ENCODE assay signal across 20 cellular contexts in genomic region chr2:213087040-213087439, GRCh38.
A peak's percentile ranks its signal among the peaks of the same experiment; 100 is the strongest.
DNase-seq lines count a peak whose midpoint lies in the region; ATAC-seq and TF ChIP-seq lines count a peak whose summit lies in the region.
"Had no signal": no experiment of that assay in that cellular context is flagged by ENCODE, and none has a peak within 500 bp of the region (broad histone marks: within the 10 kb centered on the region; RNA-seq: fewer than 3 reads in every experiment).

No MANE protein-coding gene starts in this region.

- DNase-seq in natural killer cell treated with Interleukin-12 subunit alpha and Interleukin-12 subunit beta and Interleukin-15 and Interleukin-18, amount 100 ng/mL, for 72 hours (ENCODE audit: low spot score): no peak
- DNase-seq in natural killer cell (no peak), WTC11 (ENCODE audit: low spot score) (no peak), medulla oblongata (ENCODE audit: extremely low spot score) (no peak), HPDE6-E6E7 (ENCODE audit: extremely low spot score) (no peak)
- DNase-seq in stimulated activated naive B cell treated with anti-CD40 and anti-IgM and Interleukin-4, amounts not matched to agents 10 μg/mL and 1 μg/mL and 100 μg/mL, for 72 hours: no peak
- DNase-seq: activated CD4-positive, alpha-beta memory T cell treated with anti-CD3 and anti-CD28 coated beads, Interleukin-2, amount 10 ng/mL, durations not matched to agents 7 days and 5 days; body of pancreas; GDM1; head of caudate nucleus; lower lobe of right lung; NCI-H1417 treated with DMSO at 0.1 percent for 48 hours; NCI-H69; right lobe of liver; stimulated activated naive CD4-positive, alpha-beta T cell; tibial artery had no signal

- peaks cover 8% of the 10 kb centered on the region for H3K36me3 Mint-ChIP-seq in natural killer cell treated with Interleukin-12 subunit alpha and Interleukin-12 subunit beta and Interleukin-15 and Interleukin-18, amount 100 ng/mL, for 72 hours
- no peaks in the 10 kb centered on the region for H3K36me3 Mint-ChIP-seq in natural killer cell
- H3K36me3 Mint-ChIP-seq in stimulated activated naive B cell treated with anti-CD40 and anti-IgM and Interleukin-4, amounts not matched to agents 10 μg/mL and 1 μg/mL and 100 μg/mL, for 72 hours: peaks cover 6 to 12% of the 10 kb centered on the region in 2 donors
- no peaks in the 10 kb centered on the region for H3K36me3 Mint-ChIP-seq in WTC11

- CTCF ChIA-PET in WTC11 (lab: Charles Lee): no interaction called here

- peak overlapping the region in 1 of 2 donors; percentile 67 for H3K27ac Mint-ChIP-seq in natural killer cell treated with Interleukin-12 subunit alpha and Interleukin-12 subunit beta and Interleukin-15 and Interleukin-18, amount 100 ng/mL, for 72 hours
- H3K27ac Mint-ChIP-seq in natural killer cell (no peak overlapping the region), WTC11 (no peak overlapping the region)
- H3K27ac Mint-ChIP-seq in stimulated activated naive B cell treated with anti-CD40 and anti-IgM and Interleukin-4, amounts not matched to agents 10 μg/mL and 1 μg/mL and 100 μg/mL, for 72 hours: no peak overlapping the region
- H3K27ac Mint-ChIP-seq: activated CD4-positive, alpha-beta memory T cell treated with anti-CD3 and anti-CD28 coated beads, Interleukin-2, amount 10 ng/mL, durations not matched to agents 7 days and 5 days; T-helper 1 cell treated with Interleukin-12 subunit alpha and Interleukin-12 subunit beta and Interleukin-4 antibody, amounts not matched to agents 30 μg/mL and 1 μg/mL, for 36 hours had no signal

- TF ChIP-seq CTCF in natural killer cell (IDR thresholded peaks at IDR 0.05) (no peak), WTC11 (IDR thresholded peaks at IDR 0.05) (no peak)

- H3K4me3 Mint-ChIP-seq in natural killer cell treated with Interleukin-12 subunit alpha and Interleukin-12 subunit beta and Interleukin-15 and Interleukin-18, amount 100 ng/mL, for 72 hours: no peak overlapping the region
- H3K4me3 Mint-ChIP-seq in natural killer cell: no peak overlapping the region
- no peak overlapping the region for H3K4me3 Mint-ChIP-seq in stimulated activated naive B cell treated with anti-CD40 and anti-IgM and Interleukin-4, amounts not matched to agents 10 μg/mL and 1 μg/mL and 100 μg/mL, for 72 hours
- no peak overlapping the region for H3K4me3 Mint-ChIP-seq in WTC11
- H3K4me3 Mint-ChIP-seq: activated CD4-positive, alpha-beta memory T cell treated with anti-CD3 and anti-CD28 coated beads, Interleukin-2, amount 10 ng/mL, durations not matched to agents 7 days and 5 days; activated naive CD8-positive, alpha-beta T cell; T-helper 1 cell treated with Interleukin-12 subunit alpha and Interleukin-12 subunit beta and Interleukin-4 antibody, amounts not matched to agents 30 μg/mL and 1 μg/mL, for 36 hours had no signal

- H3K4me1 Mint-ChIP-seq in natural killer cell treated with Interleukin-12 subunit alpha and Interleukin-12 subunit beta and Interleukin-15 and Interleukin-18, amount 100 ng/mL, for 72 hours (ENCODE audit: low read depth in 2 of 2): peaks cover 52 to 61% of the 10 kb centered on the region in 2 donors
- peaks cover 65 to 68% of the 10 kb centered on the region in 2 donors for H3K4me1 Mint-ChIP-seq in natural killer cell
- H3K4me1 Mint-ChIP-seq in stimulated activated naive B cell treated with anti-CD40 and anti-IgM and Interleukin-4, amounts not matched to agents 10 μg/mL and 1 μg/mL and 100 μg/mL, for 72 hours: peaks cover 8 to 27% of the 10 kb centered on the region in 2 donors
- H3K4me1 Mint-ChIP-seq in WTC11: peaks cover 19% of the 10 kb centered on the region
- H3K4me1 Mint-ChIP-seq: activated CD4-positive, alpha-beta memory T cell treated with anti-CD3 and anti-CD28 coated beads, Interleukin-2, amount 10 ng/mL, durations not matched to agents 7 days and 5 days had no signal

- POLR2A ChIA-PET in WTC11 (lab: Charles Lee): no interaction called here

- H3K27me3 Mint-ChIP-seq in natural killer cell treated with Interleukin-12 subunit alpha and Interleukin-12 subunit beta and Interleukin-15 and Interleukin-18, amount 100 ng/mL, for 72 hours: no peaks in the 10 kb centered on the region
- no peaks in the 10 kb centered on the region for H3K27me3 Mint-ChIP-seq in natural killer cell (ENCODE audit: low read depth in 2 of 2)
- H3K27me3 Mint-ChIP-seq in stimulated activated naive B cell treated with anti-CD40 and anti-IgM and Interleukin-4, amounts not matched to agents 10 μg/mL and 1 μg/mL and 100 μg/mL, for 72 hours: no peaks in the 10 kb centered on the region
- no peaks in the 10 kb centered on the region for H3K27me3 Mint-ChIP-seq in WTC11 (ENCODE audit: low read depth)
- H3K27me3 Mint-ChIP-seq: activated naive CD8-positive, alpha-beta T cell had no signal

- ATAC-seq in natural killer cell treated with Interleukin-12 subunit alpha and Interleukin-12 subunit beta and Interleukin-15 and Interleukin-18, amount 100 ng/mL, for 72 hours: peak; percentile 61 to 77
- no peak for ATAC-seq in natural killer cell
- ATAC-seq in HG02588 (IDR thresholded peaks at IDR 0.05; ENCODE audit: unreplicated experiment): peak; percentile 50
- ATAC-seq in HG03354 (IDR thresholded peaks at IDR 0.05; ENCODE audit: poor library complexity, severe bottlenecking, unreplicated experiment): peak; percentile 84
- ATAC-seq in stimulated activated naive B cell treated with anti-CD40 and anti-IgM and Interleukin-4, amounts not matched to agents 10 μg/mL and 1 μg/mL and 100 μg/mL, for 72 hours (replicated peaks): peak; percentile 80 to 81
- ATAC-seq in WTC11: no peak
- ATAC-seq: right lobe of liver had no signal

- intact Hi-C loops in natural killer cell (cut with micrococcal nuclease): no loop called here

- peaks cover 6% of the 10 kb centered on the region for H3K9me3 Mint-ChIP-seq in natural killer cell treated with Interleukin-12 subunit alpha and Interleukin-12 subunit beta and Interleukin-15 and Interleukin-18, amount 100 ng/mL, for 72 hours
- no peaks in the 10 kb centered on the region for H3K9me3 Mint-ChIP-seq in natural killer cell
- peaks cover 0 to 2% of the 10 kb centered on the region in 2 donors for H3K9me3 Mint-ChIP-seq in stimulated activated naive B cell treated with anti-CD40 and anti-IgM and Interleukin-4, amounts not matched to agents 10 μg/mL and 1 μg/mL and 100 μg/mL, for 72 hours
- no peaks in the 10 kb centered on the region for H3K9me3 Mint-ChIP-seq in WTC11
- H3K9me3 Mint-ChIP-seq: activated CD4-positive, alpha-beta memory T cell treated with anti-CD3 and anti-CD28 coated beads, Interleukin-2, amount 10 ng/mL, durations not matched to agents 7 days and 5 days; T-helper 1 cell treated with Interleukin-12 subunit alpha and Interleukin-12 subunit beta and Interleukin-4 antibody, amounts not matched to agents 30 μg/mL and 1 μg/mL, for 36 hours had no signal

TF ChIP-seq in WTC11, 78 proteins besides CTCF, POLR2A, EP300 and RAD21 (continues in another document):
- no peak for TF ChIP-seq CBFB (CRISPR knock-in tag; IDR thresholded peaks at IDR 0.05; ENCODE audit: low read depth)
- TF ChIP-seq STAT6 (CRISPR knock-in tag; conservative IDR thresholded peaks at IDR 0.05; ENCODE audit: low read depth): no peak
- TF ChIP-seq AFF4 (CRISPR knock-in tag; IDR thresholded peaks at IDR 0.05; ENCODE audit: borderline replicate concordance): no peak
- TF ChIP-seq GABPB1 (CRISPR knock-in tag; IDR thresholded peaks at IDR 0.05): no peak
- no peak for TF ChIP-seq NFATC4 (CRISPR knock-in tag; IDR thresholded peaks at IDR 0.05)
- no peak for TF ChIP-seq ZNF232 (CRISPR knock-in tag; IDR thresholded peaks at IDR 0.05)
- TF ChIP-seq NFYB (CRISPR knock-in tag; conservative IDR thresholded peaks at IDR 0.05; ENCODE audit: low read depth): no peak

Comparison
In these comparisons a context has a peak if more than half of its experiments do, and no peak if none do; other contexts are left out.
1. ATAC-seq: peak in natural killer cell treated with Interleukin-12 subunit alpha and Interleukin-12 subunit beta and Interleukin-15 and Interleukin-18, amount 100 ng/mL, for 72 hours (2 of 2), HG02588 (single experiment), HG03354 (single experiment) and stimulated activated naive B cell treated with anti-CD40 and anti-IgM and Interleukin-4, amounts not matched to agents 10 μg/mL and 1 μg/mL and 100 μg/mL, for 72 hours (2 of 2); none in natural killer cell (0 of 3) and WTC11 (single experiment).